7 cellular contexts compared by ENCODE assay signal in genomic region chr15:78077860-78078187, GRCh38. TPM values are rescaled to one million over a fixed set of nuclear protein-coding genes. Genes with fewer than 3 reads are reported as not detected.
DNase-seq lines count a peak whose midpoint lies in the region; ATAC-seq and TF ChIP-seq lines count a peak whose summit lies in the region.

No MANE protein-coding gene starts in this region.

- H3K4me2 ChIP-seq in OCI-LY3 (ENCODE audit: low read length) = peak overlapping the region; percentile 92

- H3K4me3 ChIP-seq in OCI-LY3 (ENCODE audit: low read length) (peak overlapping the region; percentile 93), esophagus (ENCODE audit: low read depth in 1 of 2, low read length in 2 of 2) (peak overlapping the region; percentile 80 to 82), prostate gland (peak overlapping the region; percentile 74 to 87)

- TF ChIP-seq CTCF in OCI-LY3 (IDR thresholded peaks at IDR 0.05; ENCODE audit: low read depth, low read length) (no peak), prostate gland (IDR thresholded peaks at IDR 0.05) (no peak)

- H3K36me3 ChIP-seq in OCI-LY3 (replicated peaks; ENCODE audit: low read depth, low read length) = peaks cover 6% of the 10 kb centered on the region
- no peaks in the 10 kb centered on the region for H3K36me3 ChIP-seq in esophagus (ENCODE audit: control insufficient read depth in 2 of 2, insufficient read depth in 2 of 2, low read length in 1 of 2)
- H3K36me3 ChIP-seq in prostate gland = no peaks in the 10 kb centered on the region

- DNase-seq in prostate gland (ENCODE audit: low spot score) (no peak), GM19238 (ENCODE audit: insufficient read length, low spot score) (no peak)
- DNase-seq in stimulated activated CD4-positive, alpha-beta T cell treated with anti-CD3 and anti-CD28 coated beads, Interleukin-12 subunit alpha, Interleukin-12 subunit beta, amount 100 ng/mL, for 4 hours = no peak
- no peak for DNase-seq in stimulated activated CD4-positive, alpha-beta T cell treated with anti-CD3 and anti-CD28 coated beads, Interleukin-4, amount 100 ng/mL, for 1 hour

- H3K27me3 ChIP-seq in OCI-LY3 (ENCODE audit: low read depth, low read length) (peaks cover 6% of the 10 kb centered on the region; the same call in 1 of the 2 replicates), esophagus (ENCODE audit: control insufficient read depth in 1 of 2, insufficient read depth in 2 of 2, low read length in 2 of 2) (no peaks in the 10 kb centered on the region), prostate gland (replicated peaks; ENCODE audit: insufficient read depth) (no peaks in the 10 kb centered on the region)

- H3K27ac ChIP-seq in OCI-LY3 (ENCODE audit: low read length) (no peak overlapping the region), esophagus (ENCODE audit: low read depth in 2 of 2, low read length in 1 of 2) (peak overlapping the region in 1 of 2 donors; percentile 85), prostate gland (peak overlapping the region in 1 of 2 donors; percentile 89)

- 13 to 20% methylated on average over 6 of the region's 6 CpGs for WGBS in esophagus, 2 donors
- WGBS in prostate gland = 8% methylated on average over 6 of the region's 6 CpGs

- no peak for TF ChIP-seq POLR2A in prostate gland (IDR thresholded peaks at IDR 0.05)

- H3K79me2 ChIP-seq in OCI-LY3 (ENCODE audit: low read length) = no peaks in the 10 kb centered on the region

- H2AFZ ChIP-seq in OCI-LY3 (ENCODE audit: low read depth, low read length) = peak overlapping the region; percentile 97

- intact Hi-C loops in prostate gland (cut with DNase I) = loop anchor here (5.0 kb wide), 2 partner anchors 46 to 71 kb away; no protein-coding TSS in a partner anchor

- peaks cover 15% of the 10 kb centered on the region for H3K4me1 ChIP-seq in OCI-LY3 (ENCODE audit: low read length)
- H3K4me1 ChIP-seq in esophagus (ENCODE audit: control insufficient read depth in 2 of 2, insufficient read depth in 2 of 2, low read length in 1 of 2) = peaks cover 0 to 7% of the 10 kb centered on the region in 2 donors
- peaks cover 23% of the 10 kb centered on the region for H3K4me1 ChIP-seq in prostate gland (replicated peaks)

- peak overlapping the region; percentile 56 for H3K9ac ChIP-seq in OCI-LY3 (ENCODE audit: low read length)

- ATAC-seq in GM21529 (IDR thresholded peaks at IDR 0.05; ENCODE audit: unreplicated experiment) = peak; percentile 3

- H3K9me3 ChIP-seq in OCI-LY3 (ENCODE audit: insufficient read depth, low read length) (no peaks in the 10 kb centered on the region), esophagus (ENCODE audit: control insufficient read depth in 2 of 2, insufficient read depth in 1 of 2, low read depth in 1 of 2, low read length in 1 of 2) (no peaks in the 10 kb centered on the region), prostate gland (no peaks in the 10 kb centered on the region)

- H4K20me1 ChIP-seq in OCI-LY3 (ENCODE audit: insufficient read depth, low read length) = no peaks in the 10 kb centered on the region

RNA-seq across cellular contexts. Expression of gene TBC1D2B, which starts 0.3 kb away (rescaled TPM):
- polyA plus RNA-seq in esophagus = 1 to 10 TPM; 5.1 to 7.0 TPM
- 10 to 100 TPM; 21.5 to 49.5 TPM for total RNA-seq in prostate gland

RNA-seq across cellular contexts. Expression of gene SH2D7, which starts 14.5 kb away (rescaled TPM):
- polyA plus RNA-seq in esophagus = not detected
- total RNA-seq in prostate gland = under 1 TPM in 1 of 2 donors, not detected in 1; 0.28 TPM

RNA-seq across cellular contexts. Expression of gene CIB2, which starts 53.4 kb away (rescaled TPM):
- 1 to 10 TPM in 1 of 2 donors, under 1 TPM in 1; 0.49 to 2.6 TPM for polyA plus RNA-seq in esophagus
- 10 to 100 TPM; 16.7 to 23.0 TPM for total RNA-seq in prostate gland
